30 cellular contexts compared by ENCODE assay signal in the genomic region with DNA sequence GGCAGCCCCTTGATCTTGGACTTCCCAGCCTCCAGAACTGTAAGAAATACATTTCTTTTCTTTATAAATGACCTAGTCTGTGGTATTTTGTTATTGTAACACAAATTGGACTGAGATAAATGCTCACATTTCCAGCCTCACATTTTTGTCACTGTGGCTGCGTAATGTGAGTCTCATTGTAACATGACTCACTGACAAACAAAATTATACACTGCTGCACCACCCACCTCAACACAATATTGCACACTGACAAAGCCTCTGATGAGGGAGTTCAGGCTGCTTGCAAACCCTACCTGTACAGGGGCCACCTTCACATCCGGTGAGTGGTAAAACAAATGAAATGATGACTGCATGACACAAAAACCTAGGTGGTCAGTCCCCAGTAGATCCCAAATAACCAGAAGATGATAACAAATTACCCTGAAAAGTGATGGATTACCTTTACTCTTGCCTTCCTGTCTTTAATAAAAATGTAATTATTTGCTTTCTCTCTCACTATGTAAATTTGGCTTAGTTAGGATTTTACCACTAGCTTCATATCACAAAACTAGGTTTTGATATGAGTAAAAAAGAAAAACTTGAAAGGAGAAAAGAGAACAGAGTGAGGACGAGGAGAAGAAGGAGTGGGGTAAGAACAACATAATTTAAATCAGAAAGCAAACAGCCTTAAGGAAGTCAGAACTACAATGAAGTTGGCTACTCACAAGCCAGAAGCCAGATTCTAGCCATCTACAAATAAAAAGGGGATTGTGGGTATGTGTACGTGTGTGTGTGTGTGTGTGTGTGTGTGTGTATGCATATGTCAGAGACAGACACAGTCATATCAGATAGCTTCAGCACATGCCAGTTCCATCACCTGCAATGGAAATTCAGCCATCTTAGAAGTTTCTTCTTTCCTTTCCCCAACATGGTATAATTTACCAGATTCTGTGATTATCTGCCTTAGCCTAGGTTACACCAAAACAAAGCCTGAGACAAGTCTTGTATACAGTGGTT. TPM values are rescaled to one million over a fixed set of nuclear protein-coding genes. Genes with fewer than 3 reads are reported as not detected.
A peak's percentile ranks its signal among the peaks of the same experiment; 100 is the strongest.
DNase-seq lines count a peak whose midpoint lies in the region; ATAC-seq, FAIRE-seq and TF ChIP-seq lines count a peak whose summit lies in the region.
"Had no signal": no experiment of that assay in that cellular context is flagged by ENCODE, and none has a peak within 500 bp of the region (broad histone marks: within the 10 kb centered on the region; RNA-seq: fewer than 3 reads in every experiment).

No MANE protein-coding gene starts in this region.

- no peaks in the 10 kb centered on the region for H3K9me3 Mint-ChIP-seq in astrocyte (ENCODE audit: unreplicated experiment)
- H3K9me3 Mint-ChIP-seq: activated CD8-positive, alpha-beta T cell treated with anti-CD3 and anti-CD28 coated beads for 36 hours had no signal

- ATAC-seq in HG03045 (IDR thresholded peaks at IDR 0.05; ENCODE audit: unreplicated experiment): no peak
- ATAC-seq: activated CD8-positive, alpha-beta T cell treated with anti-CD3 and anti-CD28 coated beads for 36 hours; HCT116; naive thymus-derived CD8-positive, alpha-beta T cell; Panc1; T-helper 17 cell had no signal

- peak; percentile 22 for DNase-seq in AG20443 (ENCODE audit: low spot score)
- DNase-seq in Daoy (ENCODE audit: low read depth): peak; percentile 21
- peak; percentile 63 for DNase-seq in astrocyte (ENCODE audit: low read depth)
- no peak for DNase-seq in hepatocyte (ENCODE audit: low spot score)
- no peak for DNase-seq in NCI-H446 treated with DMSO at 0.1 percent for 48 hours (lab: John Stamatoyannopoulos, UW)
- no peak for DNase-seq in midbrain (lab: John Stamatoyannopoulos, UW)
- DNase-seq: ACHN; activated CD8-positive, alpha-beta T cell treated with anti-CD3 and anti-CD28 coated beads for 36 hours; activated effector memory CD4-positive, alpha-beta T cell treated with Interleukin-2 at 50 U/mL for 16 hours; activated naive CD8-positive, alpha-beta T cell treated with anti-CD3 and anti-CD28 coated beads, Interleukin-2, amount 10 ng/mL, durations not matched to agents 7 days and 5 days; aorta; DMS153; kidney glomerular epithelial cell; naive thymus-derived CD8-positive, alpha-beta T cell; NCI-H1930; NCI-H2171 treated with DMSO at 0.1 percent for 48 hours; NCI-H524; NK-92 treated with Interleukin-12 subunit alpha and Interleukin-12 subunit beta, amount 100 ng/mL, for 24 hours; occipital lobe; retina; Right ventricle myocardium superior; small intestine; stomach; T-helper 17 cell; thyroid gland had no signal

- no peak overlapping the region for H3K27ac Mint-ChIP-seq in astrocyte (ENCODE audit: unreplicated experiment)
- H3K27ac Mint-ChIP-seq: activated CD8-positive, alpha-beta T cell treated with anti-CD3 and anti-CD28 coated beads for 36 hours; activated naive CD8-positive, alpha-beta T cell treated with anti-CD3 and anti-CD28 coated beads, Interleukin-2, amount 10 ng/mL, durations not matched to agents 7 days and 5 days; T-helper 17 cell had no signal

- TF ChIP-seq CTCF in astrocyte (IDR thresholded peaks at IDR 0.05; ENCODE audit: insufficient read depth, low read depth, low read length): no peak
- TF ChIP-seq CTCF in hepatocyte (IDR thresholded peaks at IDR 0.05; ENCODE audit: poor library complexity): no peak

- H3K79me2 ChIP-seq in astrocyte (ENCODE audit: insufficient read depth, low read length) (no peaks in the 10 kb centered on the region), hepatocyte (no peaks in the 10 kb centered on the region)

- no peak overlapping the region for H3K4me3 ChIP-seq in astrocyte (ENCODE audit: insufficient read depth, low read depth, low read length)
- H3K4me3 ChIP-seq in hepatocyte: no peak overlapping the region
- H3K4me3 ChIP-seq: coronary artery, gastroesophageal sphincter, stomach, thyroid gland had no signal

- H3K36me3 ChIP-seq in astrocyte (ENCODE audit: insufficient read depth, low read length): no peaks in the 10 kb centered on the region
- no peaks in the 10 kb centered on the region for H3K36me3 ChIP-seq in hepatocyte (replicated peaks; ENCODE audit: insufficient read depth, low read depth)
- H3K36me3 ChIP-seq: gastroesophageal sphincter, stomach, thyroid gland had no signal

- no peaks in the 10 kb centered on the region for H3K27me3 Mint-ChIP-seq in astrocyte (ENCODE audit: low read depth, unreplicated experiment)
- H3K27me3 Mint-ChIP-seq: activated CD8-positive, alpha-beta T cell treated with anti-CD3 and anti-CD28 coated beads for 36 hours had no signal

- FAIRE-seq in astrocyte (lab: Jason Lieb, UNC): peak; percentile 67
- FAIRE-seq: small intestine had no signal

- no peaks in the 10 kb centered on the region for H3K9me3 ChIP-seq in astrocyte (ENCODE audit: insufficient read depth, low read depth, low read length)
- no peaks in the 10 kb centered on the region for H3K9me3 ChIP-seq in hepatocyte (ENCODE audit: low read depth)
- H3K9me3 ChIP-seq: gastroesophageal sphincter, stomach, thyroid gland had no signal

- H3K4me2 ChIP-seq in astrocyte (ENCODE audit: low read length) (no peak overlapping the region), hepatocyte (no peak overlapping the region)

- no peak overlapping the region for H3K27ac ChIP-seq in astrocyte (ENCODE audit: low read depth, low read length)
- peak overlapping the region; percentile 94 for H3K27ac ChIP-seq in hepatocyte
- H3K27ac ChIP-seq: coronary artery, gastroesophageal sphincter, thyroid gland had no signal

- H3K4me1 Mint-ChIP-seq in astrocyte (ENCODE audit: low read depth, unreplicated experiment): peaks cover 22% of the 10 kb centered on the region

- H3K9ac ChIP-seq in astrocyte (ENCODE audit: low read length): no peak overlapping the region

- no peaks in the 10 kb centered on the region for H3K9me2 ChIP-seq in hepatocyte (replicated peaks; ENCODE audit: insufficient read depth)

- WGBS in hepatocyte (ENCODE audit: low lambda C conversion rate, missing lambda C conversion rate): 77% methylated on average over 4 of the region's 4 CpGs

- no peaks in the 10 kb centered on the region for H3K27me3 ChIP-seq in astrocyte (ENCODE audit: insufficient read depth, low read length)
- H3K27me3 ChIP-seq in hepatocyte: no peaks in the 10 kb centered on the region
- H3K27me3 ChIP-seq: gastroesophageal sphincter, stomach, thyroid gland had no signal

- peaks cover 3% of the 10 kb centered on the region for H3K4me1 ChIP-seq in astrocyte (ENCODE audit: insufficient read depth, low read length)
- peaks cover 24% of the 10 kb centered on the region for H3K4me1 ChIP-seq in hepatocyte (ENCODE audit: insufficient read depth)

- H3K4me3 Mint-ChIP-seq in astrocyte (ENCODE audit: unreplicated experiment): no peak overlapping the region
- H3K4me3 Mint-ChIP-seq: activated CD8-positive, alpha-beta T cell treated with anti-CD3 and anti-CD28 coated beads for 36 hours; activated naive CD8-positive, alpha-beta T cell treated with anti-CD3 and anti-CD28 coated beads, Interleukin-2, amount 10 ng/mL, durations not matched to agents 7 days and 5 days; naive thymus-derived CD8-positive, alpha-beta T cell; T-helper 17 cell had no signal

- H3K36me3 Mint-ChIP-seq in astrocyte (ENCODE audit: low read depth, unreplicated experiment): no peaks in the 10 kb centered on the region
- H3K36me3 Mint-ChIP-seq: naive thymus-derived CD8-positive, alpha-beta T cell had no signal

- no peak overlapping the region for H2AFZ ChIP-seq in astrocyte (ENCODE audit: low read depth, low read length)
- no peak overlapping the region for H2AFZ ChIP-seq in hepatocyte

- H4K20me1 ChIP-seq in astrocyte (ENCODE audit: insufficient read depth, low read length) (no peaks in the 10 kb centered on the region), hepatocyte (ENCODE audit: insufficient read depth, poor library complexity, severe bottlenecking) (no peaks in the 10 kb centered on the region)

RNA-seq across cellular contexts. Expression of a gene that starts 53.4 kb away (rescaled TPM):
- 2.4 and 4.2 TPM in 2 replicates for total RNA-seq in Daoy (2014; rRNA removed; shearing (Covaris generic))
- total RNA-seq in astrocyte (85.6 and 98.1 TPM in 2 replicates), hepatocyte (106 and 107 TPM in 2 replicates)
- polyA plus RNA-seq in hepatocyte: 8.1 and 8.9 TPM in 2 replicates

Comparison
In these comparisons a context has a peak if more than half of its experiments do, and no peak if none do; other contexts are left out.
1. DNase-seq: peak in AG20443 (single experiment), Daoy (single experiment) and astrocyte (single experiment); none in hepatocyte (single experiment), NCI-H446 treated with DMSO at 0.1 percent for 48 hours (single experiment) and midbrain (single experiment).
2. RNA of a gene that starts 53.4 kb away (total RNA-seq): 106 to 107 TPM in hepatocyte and 85.6 to 98.1 TPM in astrocyte; 2.4 to 4.2 TPM in Daoy; every median in the first group is over 10 times any median in the second.